18 cellular contexts compared by ENCODE assay signal in the genomic region with DNA sequence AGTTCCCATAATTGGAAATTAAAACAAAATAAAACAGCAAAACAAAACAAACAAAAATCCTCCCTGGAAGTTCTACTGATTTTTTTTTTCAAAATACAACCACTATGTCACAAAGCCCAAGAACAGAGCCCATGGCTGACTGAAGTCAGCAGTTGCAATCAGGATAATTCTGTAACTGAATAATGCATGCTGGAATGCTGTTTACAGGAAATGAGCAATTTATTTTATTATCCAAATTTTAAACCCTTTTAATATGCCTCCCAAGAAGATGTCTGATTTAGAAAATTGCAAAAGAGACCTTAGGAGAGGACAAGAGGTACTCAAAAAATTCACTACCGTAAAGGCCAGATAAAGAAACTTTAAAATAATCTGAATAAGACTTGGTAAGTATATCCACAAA.
DNase-seq lines count a peak whose midpoint lies in the region; ATAC-seq and TF ChIP-seq lines count a peak whose summit lies in the region.
"Had no signal": no experiment of that assay in that cellular context is flagged by ENCODE, and none has a peak within 500 bp of the region (broad histone marks: within the 10 kb centered on the region; RNA-seq: fewer than 3 reads in every experiment).

No MANE protein-coding gene starts in this region.

- H3K4me1 Mint-ChIP-seq in MCF 10A (ENCODE audit: insufficient read depth, unreplicated experiment), result peaks cover 6% of the 10 kb centered on the region

- H3K4me3 ChIP-seq in fibroblast of villous mesenchyme (ENCODE audit: low read depth, low read length), result no peak overlapping the region
- H3K4me3 ChIP-seq: PC-9 had no signal

- peaks cover 15 to 22% of the 10 kb centered on the region in 2 donors for H3K9me3 Mint-ChIP-seq in activated naive CD4-positive, alpha-beta T cell treated with anti-CD3 and anti-CD28 coated beads, Interleukin-2, amount 50 U/mL, for 72 hours
- no peaks in the 10 kb centered on the region for H3K9me3 Mint-ChIP-seq in MCF 10A (ENCODE audit: unreplicated experiment)

- no TSS peak for BruUV-seq in MCF 10A (replicated peaks; lab: Mats Ljungman, UMichigan)

- H3K27ac Mint-ChIP-seq in activated naive CD4-positive, alpha-beta T cell treated with anti-CD3 and anti-CD28 coated beads, Interleukin-2, amount 50 U/mL, for 72 hours, result no peak overlapping the region
- no peak overlapping the region for H3K27ac Mint-ChIP-seq in MCF 10A (ENCODE audit: low read depth, unreplicated experiment)
- H3K27ac Mint-ChIP-seq: T-helper 1 cell treated with Interleukin-12 subunit alpha and Interleukin-12 subunit beta and Interleukin-4 antibody, amounts not matched to agents 30 μg/mL and 1 μg/mL, for 36 hours had no signal

- peaks cover 20% of the 10 kb centered on the region for H3K27me3 Mint-ChIP-seq in MCF 10A (ENCODE audit: insufficient read depth, unreplicated experiment)

- POLR2A ChIA-PET in MCF 10A (lab: Yijun Ruan, JAX), result no interaction called here

- TF ChIP-seq CTCF in fibroblast of villous mesenchyme (IDR thresholded peaks at IDR 0.05; ENCODE audit: insufficient read depth, low read depth, low read length) (no peak), MCF 10A (IDR thresholded peaks at IDR 0.05; ENCODE audit: unreplicated experiment) (no peak)

- peaks cover 0 to 7% of the 10 kb centered on the region in 2 donors for H3K36me3 Mint-ChIP-seq in activated naive CD4-positive, alpha-beta T cell treated with anti-CD3 and anti-CD28 coated beads, Interleukin-2, amount 50 U/mL, for 72 hours
- no peaks in the 10 kb centered on the region for H3K36me3 Mint-ChIP-seq in MCF 10A (ENCODE audit: insufficient read depth, unreplicated experiment)

- CTCF ChIA-PET in MCF 10A (lab: Yijun Ruan, JAX), result interaction anchor here (0.7 to 1.6 kb wide), 3 partner anchors 13 to 1163 kb away, joined by 3 to 6 read pairs (median 3); no protein-coding TSS in a partner anchor

- ATAC-seq in activated naive CD4-positive, alpha-beta T cell treated with anti-CD3 and anti-CD28 coated beads, Interleukin-2, amount 50 U/mL, for 72 hours, result no peak
- ATAC-seq: HCT116 had no signal

- H3K4me3 Mint-ChIP-seq in MCF 10A (ENCODE audit: unreplicated experiment), result no peak overlapping the region
- H3K4me3 Mint-ChIP-seq: T-helper 1 cell treated with Interleukin-12 subunit alpha and Interleukin-12 subunit beta and Interleukin-4 antibody, amounts not matched to agents 30 μg/mL and 1 μg/mL, for 36 hours had no signal

- intact Hi-C loops in MCF 10A (cut with micrococcal nuclease), result no loop called here

- DNase-seq in EH (ENCODE audit: low read depth) (peak; percentile 29), LHCN-M2 (ENCODE audit: low read depth) (peak; percentile 42), fibroblast of villous mesenchyme (ENCODE audit: low read depth) (peak; percentile 68), MCF 10A (ENCODE audit: unreplicated experiment) (no peak), dermis blood vessel endothelial cell (no peak), 8988T (no peak)
- no peak for DNase-seq in activated naive CD4-positive, alpha-beta T cell treated with anti-CD3 and anti-CD28 coated beads, Interleukin-2, amount 50 U/mL, for 72 hours (ENCODE audit: low spot score in 2 of 2)
- DNase-seq: C1 segment of cervical spinal cord, DMS79 treated with DMSO at 0.1 percent for 48 hours, MV-4-11, NCI-H187, NCI-H2107, NCI-H510A treated with DMSO at 0.1 percent for 48 hours, NCI-H82, PC-9, SIG-M5 had no signal

Comparison
In these comparisons a context has a peak if more than half of its experiments do, and no peak if none do; other contexts are left out.
1. DNase-seq: peak in EH (single experiment), LHCN-M2 (single experiment) and fibroblast of villous mesenchyme (single experiment); none in activated naive CD4-positive, alpha-beta T cell treated with anti-CD3 and anti-CD28 coated beads, Interleukin-2, amount 50 U/mL, for 72 hours (0 of 2), MCF 10A (single experiment), dermis blood vessel endothelial cell (single experiment) and 8988T (single experiment).